26 cellular contexts compared by ENCODE assay signal in genomic region chr9:28163619-28164018, GRCh38.
"Had no signal": no experiment of that assay in that cellular context is flagged by ENCODE, and none has a peak within 500 bp of the region (broad histone marks: within the 10 kb centered on the region; RNA-seq: fewer than 3 reads in every experiment).

No MANE protein-coding gene starts in this region.

- H3K36me3 ChIP-seq: adrenal gland, MG63, SJSA1 had no signal

- H3K27me3 ChIP-seq: adrenal gland, body of pancreas, MG63, SJSA1 had no signal

- H3K4me3 ChIP-seq: adrenal gland, body of pancreas, MG63, SJSA1 had no signal

- FAIRE-seq: astrocyte, TTC549 had no signal

- ATAC-seq: activated CD8-positive, alpha-beta T cell treated with anti-CD3 and anti-CD28 coated beads, Interleukin-2, amount 10 ng/mL, durations not matched to agents 7 days and 5 days; activated naive CD4-positive, alpha-beta T cell treated with anti-CD3 and anti-CD28 coated beads, Interleukin-2, amount 50 U/mL, for 72 hours; activated T-cell treated with anti-CD3 and anti-CD28 coated beads, Interleukin-2, amount 50 U/mL, for 4 hours; body of pancreas; Panc1 had no signal

- DNase-seq: activated CD4-positive, alpha-beta T cell treated with anti-CD3 and anti-CD28 coated beads, Interleukin-2, amount 10 ng/mL, durations not matched to agents 7 days and 5 days; activated CD4-positive, alpha-beta T cell treated with anti-CD3 and anti-CD28 coated beads, Interleukin-2, amount 50 U/mL, for 48 hours; activated CD8-positive, alpha-beta T cell treated with anti-CD3 and anti-CD28 coated beads, Interleukin-2, amount 10 ng/mL, durations not matched to agents 7 days and 5 days; activated gamma-delta T cell treated with Interleukin-2 at 50 U/mL for 16 hours; activated naive CD4-positive, alpha-beta T cell treated with anti-CD3 and anti-CD28 coated beads for 36 hours; activated T-cell treated with anti-CD3 and anti-CD28 coated beads, Interleukin-2, amount 50 U/mL, for 4 hours; adrenal gland; body of pancreas; central memory CD4-positive, alpha-beta T cell; Karpas-422; KBM-7; MG63; NCI-H1048; NCI-H146; NCI-H1930; NCI-H2081 treated with DMSO at 0.1 percent for 48 hours; NCI-H226; NCI-H510A treated with DMSO at 0.1 percent for 48 hours; NCI-H526 treated with DMSO at 0.1 percent for 48 hours; SHP77; SK-N-SH had no signal
